In genomic region chr14:55348766-55349453, GRCh38 we compare ENCODE assay signal across 13 cellular contexts.
A peak's percentile ranks its signal among the peaks of the same experiment; 100 is the strongest.
DNase-seq lines count a peak whose midpoint lies in the region; ATAC-seq and TF ChIP-seq lines count a peak whose summit lies in the region.
"Had no signal": no experiment of that assay in that cellular context is flagged by ENCODE, and none has a peak within 500 bp of the region (broad histone marks: within the 10 kb centered on the region; RNA-seq: fewer than 3 reads in every experiment).

No MANE protein-coding gene starts in this region.

- H3K9ac ChIP-seq in trophoblast cell (ENCODE audit: low read length), result no peak overlapping the region

- no peak overlapping the region for H3K27ac ChIP-seq in trophoblast cell (ENCODE audit: low read depth, low read length)
- H3K27ac ChIP-seq: 22Rv1 had no signal

- ATAC-seq in GM21576 (IDR thresholded peaks at IDR 0.05; ENCODE audit: unreplicated experiment), result peak; percentile 60
- ATAC-seq in GM18909 (IDR thresholded peaks at IDR 0.05; ENCODE audit: poor library complexity, unreplicated experiment), result no peak
- no peak for ATAC-seq in HG03139 (IDR thresholded peaks at IDR 0.05; ENCODE audit: unreplicated experiment)
- ATAC-seq: left ventricle myocardium superior had no signal

- no peak overlapping the region for H4K91ac ChIP-seq in trophoblast cell (ENCODE audit: low read depth, low read length)

- no peak overlapping the region for H3K27ac Mint-ChIP-seq in T-helper 2 cell treated with Interferon-gamma antibody and Interleukin-4, amounts not matched to agents 5 μg/mL and 100 μg/mL, for 36 hours
- H3K27ac Mint-ChIP-seq in nephron progenitor cell, result peak overlapping the region; percentile 47
- H3K27ac Mint-ChIP-seq: progenitor cell of endocrine pancreas; T-helper 1 cell treated with Interleukin-12 subunit alpha and Interleukin-12 subunit beta and Interleukin-4 antibody, amounts not matched to agents 30 μg/mL and 1 μg/mL, for 36 hours had no signal

- H3K4me1 ChIP-seq in trophoblast cell (ENCODE audit: control insufficient read depth in 1 of 2, insufficient read depth in 2 of 2, low read length in 2 of 2), result no peaks in the 10 kb centered on the region

- H3K4me3 Mint-ChIP-seq in T-helper 2 cell treated with Interferon-gamma antibody and Interleukin-4, amounts not matched to agents 5 μg/mL and 100 μg/mL, for 36 hours, result peak overlapping the region; percentile 15
- H3K4me3 Mint-ChIP-seq in nephron progenitor cell, result no peak overlapping the region
- H3K4me3 Mint-ChIP-seq: T-helper 1 cell treated with Interleukin-12 subunit alpha and Interleukin-12 subunit beta and Interleukin-4 antibody, amounts not matched to agents 30 μg/mL and 1 μg/mL, for 36 hours had no signal

- no peak for TF ChIP-seq CTCF in nephron progenitor cell (IDR thresholded peaks at IDR 0.05)

- no peak overlapping the region for H3K23ac ChIP-seq in trophoblast cell (ENCODE audit: low read length)

- DNase-seq in DMS 273 (lab: John Stamatoyannopoulos, UW; ENCODE audit: unreplicated experiment) (peak; percentile 38), DMS 273 treated with DMSO at 0.1 percent for 48 hours (lab: John Stamatoyannopoulos, UW) (no peak), nephron progenitor cell (no peak), trophoblast cell (no peak)
- no peak for DNase-seq in T-helper 2 cell treated with Interferon-gamma antibody and Interleukin-4, amounts not matched to agents 5 μg/mL and 100 μg/mL, for 36 hours (ENCODE audit: low spot score)
- DNase-seq: foreskin fibroblast, left ventricle myocardium superior had no signal

- H3K27me3 Mint-ChIP-seq in T-helper 2 cell treated with Interferon-gamma antibody and Interleukin-4, amounts not matched to agents 5 μg/mL and 100 μg/mL, for 36 hours (ENCODE audit: low read depth), result no peaks in the 10 kb centered on the region
- peaks cover 3% of the 10 kb centered on the region for H3K27me3 Mint-ChIP-seq in nephron progenitor cell (ENCODE audit: low read depth, poor library complexity)
- H3K27me3 Mint-ChIP-seq: progenitor cell of endocrine pancreas had no signal

- peaks cover 1% of the 10 kb centered on the region for H3K79me2 ChIP-seq in trophoblast cell (ENCODE audit: control insufficient read depth, insufficient read depth, low read length, poor library complexity)

- H2AFZ ChIP-seq in trophoblast cell (ENCODE audit: insufficient read depth, low read length, poor library complexity), result no peak overlapping the region

- no peak overlapping the region for H2AK5ac ChIP-seq in trophoblast cell (ENCODE audit: low read length)

- H2BK12ac ChIP-seq in trophoblast cell (ENCODE audit: low read length), result no peak overlapping the region

- H2BK5ac ChIP-seq in trophoblast cell (ENCODE audit: low read depth, low read length, poor library complexity), result no peak overlapping the region

- H3K9me3 Mint-ChIP-seq in T-helper 2 cell treated with Interferon-gamma antibody and Interleukin-4, amounts not matched to agents 5 μg/mL and 100 μg/mL, for 36 hours, result no peaks in the 10 kb centered on the region
- H3K9me3 Mint-ChIP-seq in nephron progenitor cell, result no peaks in the 10 kb centered on the region
- H3K9me3 Mint-ChIP-seq: T-helper 1 cell treated with Interleukin-12 subunit alpha and Interleukin-12 subunit beta and Interleukin-4 antibody, amounts not matched to agents 30 μg/mL and 1 μg/mL, for 36 hours had no signal

- H2BK120ac ChIP-seq in trophoblast cell (ENCODE audit: insufficient read depth, low read length, poor library complexity), result no peak overlapping the region

- H3K4ac ChIP-seq in trophoblast cell (ENCODE audit: low read depth, low read length), result no peak overlapping the region

- peaks cover 10 to 22% of the 10 kb centered on the region in 2 experiments for H3K36me3 ChIP-seq in trophoblast cell (ENCODE audit: control insufficient read depth in 1 of 2, insufficient read depth in 2 of 2, low read length in 2 of 2)

- whole genome bisulfite sequencing in trophoblast cell (ENCODE audit: extremely low coverage, insufficient coverage, insufficient read length), result no CpG with 5 or more reads among the region's 4 CpGs

- no peak overlapping the region for H3K14ac ChIP-seq in trophoblast cell (ENCODE audit: low read length)

- no peak overlapping the region for H4K12ac ChIP-seq in trophoblast cell (ENCODE audit: low read depth, low read length)

- H3K9me3 ChIP-seq in trophoblast cell (ENCODE audit: insufficient read depth, low read depth, low read length), result no peaks in the 10 kb centered on the region

- no peaks in the 10 kb centered on the region for H3K79me1 ChIP-seq in trophoblast cell (ENCODE audit: low read length)

- no peak overlapping the region for H3K4me3 ChIP-seq in trophoblast cell (ENCODE audit: low read depth, low read length)

- no peak overlapping the region for H3K18ac ChIP-seq in trophoblast cell (ENCODE audit: low read length)

- no peak overlapping the region for H3K4me2 ChIP-seq in trophoblast cell (ENCODE audit: low read length)

- no peak overlapping the region for H4K8ac ChIP-seq in trophoblast cell (ENCODE audit: low read depth, low read length)

- no peaks in the 10 kb centered on the region for H3K27me3 ChIP-seq in trophoblast cell (ENCODE audit: insufficient read depth, low read length)

- H3K4me1 Mint-ChIP-seq in T-helper 2 cell treated with Interferon-gamma antibody and Interleukin-4, amounts not matched to agents 5 μg/mL and 100 μg/mL, for 36 hours (ENCODE audit: low read depth), result peaks cover 38% of the 10 kb centered on the region
- H3K4me1 Mint-ChIP-seq in nephron progenitor cell, result peaks cover 37% of the 10 kb centered on the region

- peaks cover 13% of the 10 kb centered on the region for H3K36me3 Mint-ChIP-seq in T-helper 2 cell treated with Interferon-gamma antibody and Interleukin-4, amounts not matched to agents 5 μg/mL and 100 μg/mL, for 36 hours (ENCODE audit: low read depth)
- peaks cover 6% of the 10 kb centered on the region for H3K36me3 Mint-ChIP-seq in nephron progenitor cell (ENCODE audit: low read depth)
